In genomic region chr15:72487070-72487797, GRCh38 we compare ENCODE assay signal across 21 cellular contexts. TPM values are rescaled to one million over a fixed set of nuclear protein-coding genes. Genes with fewer than 3 reads are reported as not detected.
DNase-seq lines count a peak whose midpoint lies in the region; ATAC-seq and TF ChIP-seq lines count a peak whose summit lies in the region.
"Had no signal": no experiment of that assay in that cellular context is flagged by ENCODE, and none has a peak within 500 bp of the region (broad histone marks: within the 10 kb centered on the region; RNA-seq: fewer than 3 reads in every experiment).

No MANE protein-coding gene starts in this region.

- DNase-seq in left ventricle myocardium superior, result no peak
- no peak for DNase-seq in left ventricle myocardium inferior
- DNase-seq in glutamatergic neuron, result no peak
- no peak for DNase-seq in NCI-H2196 (lab: John Stamatoyannopoulos, UW; ENCODE audit: unreplicated experiment)
- DNase-seq: activated CD4-positive, alpha-beta T cell treated with anti-CD3 and anti-CD28 coated beads for 36 hours; activated CD8-positive, alpha-beta memory T cell treated with anti-CD3 and anti-CD28 coated beads, Interleukin-2, amount 50 U/mL, for 4 hours; activated naive CD4-positive, alpha-beta T cell; esophagus squamous epithelium; hypothalamus; NCI-H2029; NCI-H510A treated with DMSO at 0.1 percent for 48 hours; occipital lobe; SJCRH30; stimulated activated CD4-positive, alpha-beta T cell treated with anti-CD3 and anti-CD28 coated beads, Interleukin-4, amount 100 ng/mL, for 1 hour; substantia nigra had no signal

- TF ChIP-seq CTCF in left ventricle myocardium inferior (IDR thresholded peaks at IDR 0.05; ENCODE audit: borderline replicate concordance), result no peak
- TF ChIP-seq CTCF in VCaP (conservative IDR thresholded peaks at IDR 0.05), result no peak
- no peak for TF ChIP-seq CTCF in glutamatergic neuron (IDR thresholded peaks at IDR 0.05; ENCODE audit: partially characterized antibody, unreplicated experiment)

- intact Hi-C loops in left ventricle myocardium superior (cut with micrococcal nuclease), result no loop called here
- intact Hi-C loops in left ventricle myocardium inferior (cut with micrococcal nuclease), result no loop called here

- peak overlapping the region; percentile 35 for H3K4me3 Mint-ChIP-seq in glutamatergic neuron (ENCODE audit: unreplicated experiment)
- H3K4me3 Mint-ChIP-seq: activated CD4-positive, alpha-beta T cell treated with anti-CD3 and anti-CD28 coated beads for 36 hours had no signal

- H3K27me3 ChIP-seq in left ventricle myocardium inferior (ENCODE audit: low read depth), result no peaks in the 10 kb centered on the region
- H3K27me3 ChIP-seq: esophagus squamous epithelium, SJCRH30, vagina had no signal

- no peak overlapping the region for H3K4me3 ChIP-seq in left ventricle myocardium inferior
- H3K4me3 ChIP-seq: esophagus squamous epithelium, K562, SJCRH30, vagina had no signal

- no peak overlapping the region for H3K27ac Mint-ChIP-seq in glutamatergic neuron (ENCODE audit: unreplicated experiment)
- H3K27ac Mint-ChIP-seq: activated CD4-positive, alpha-beta T cell treated with anti-CD3 and anti-CD28 coated beads for 36 hours had no signal

- H3K27me3 Mint-ChIP-seq in glutamatergic neuron (ENCODE audit: unreplicated experiment), result peaks cover 2% of the 10 kb centered on the region
- H3K27me3 Mint-ChIP-seq: activated CD4-positive, alpha-beta T cell treated with anti-CD3 and anti-CD28 coated beads for 36 hours had no signal

- no peaks in the 10 kb centered on the region for H3K9me3 Mint-ChIP-seq in glutamatergic neuron (ENCODE audit: unreplicated experiment)

- peaks cover 4% of the 10 kb centered on the region for H3K9me3 ChIP-seq in left ventricle myocardium inferior (replicated peaks)
- H3K9me3 ChIP-seq: esophagus squamous epithelium, SJCRH30, vagina had no signal

- H3K4me1 Mint-ChIP-seq in glutamatergic neuron (ENCODE audit: low read depth, unreplicated experiment), result peaks cover 15% of the 10 kb centered on the region

- no peak overlapping the region for H3K27ac ChIP-seq in left ventricle myocardium inferior (replicated peaks)
- H3K27ac ChIP-seq in VCaP, result peak overlapping the region; percentile 63
- H3K27ac ChIP-seq: esophagus squamous epithelium, SJCRH30, vagina had no signal

- H3K36me3 Mint-ChIP-seq in glutamatergic neuron (ENCODE audit: unreplicated experiment), result no peaks in the 10 kb centered on the region

- H3K4me1 ChIP-seq in left ventricle myocardium inferior, result peaks cover 91% of the 10 kb centered on the region

- ATAC-seq in left ventricle myocardium superior (peak; percentile 37), GM18502 (IDR thresholded peaks at IDR 0.05; ENCODE audit: poor library complexity, unreplicated experiment) (no peak), GM19463 (IDR thresholded peaks at IDR 0.05; ENCODE audit: unreplicated experiment) (no peak), HG03039 (IDR thresholded peaks at IDR 0.05; ENCODE audit: unreplicated experiment) (no peak)
- ATAC-seq: K562 had no signal

- H3K36me3 ChIP-seq in left ventricle myocardium inferior, result no peaks in the 10 kb centered on the region
- H3K36me3 ChIP-seq: vagina had no signal

RNA-seq across cellular contexts. Expression of gene ARIH1, which starts 13.1 kb away (rescaled TPM):
- 184 TPM for total RNA-seq in left ventricle myocardium superior
- 179 TPM for total RNA-seq in left ventricle myocardium inferior
- total RNA-seq in glutamatergic neuron (ENCODE audit: unreplicated experiment), result 291 TPM
